8 cellular contexts compared by ENCODE assay signal in the genomic region with DNA sequence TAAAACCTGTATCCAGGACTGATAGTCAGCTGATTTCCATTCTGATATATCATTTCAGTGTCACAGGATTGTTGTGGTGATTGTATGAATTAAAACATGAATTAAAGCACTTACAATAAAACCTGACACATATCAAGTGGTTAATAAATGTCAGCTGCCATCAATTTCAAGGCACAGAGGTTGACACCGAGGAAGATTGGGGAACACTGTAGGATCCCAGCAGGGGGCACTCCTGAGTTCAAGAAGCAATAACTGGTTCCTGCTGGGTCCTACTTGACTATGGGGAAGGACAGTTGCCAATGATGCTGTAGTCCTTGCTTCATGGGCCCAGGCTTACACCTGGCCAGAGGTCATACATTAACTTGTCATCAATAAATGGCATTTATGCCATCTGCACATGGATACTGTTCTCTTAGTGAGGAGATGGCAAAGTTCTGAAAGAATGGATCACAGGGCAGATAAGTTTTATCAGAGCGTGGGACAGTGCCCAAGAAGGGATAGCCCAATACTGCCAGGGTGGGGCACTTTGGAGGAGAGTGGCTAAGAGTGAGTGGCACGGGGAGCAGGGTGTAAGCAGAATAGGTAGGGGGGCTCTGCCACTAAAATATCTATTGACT. TPM values are rescaled to one million over a fixed set of nuclear protein-coding genes. Genes with fewer than 3 reads are reported as not detected.
A peak's percentile ranks its signal among the peaks of the same experiment; 100 is the strongest.
DNase-seq lines count a peak whose midpoint lies in the region; ATAC-seq and TF ChIP-seq lines count a peak whose summit lies in the region.

No MANE protein-coding gene starts in this region.

- H3K27me3 ChIP-seq in cardiac muscle cell: no peaks in the 10 kb centered on the region
- H3K27me3 ChIP-seq in body of pancreas: peaks cover 0 to 3% of the 10 kb centered on the region in 2 donors
- H3K27me3 ChIP-seq in mesenchymal stem cell (ENCODE audit: control insufficient read depth in 1 of 2, insufficient read depth in 1 of 2, low read length in 2 of 2): no peaks in the 10 kb centered on the region

- TF ChIP-seq POLR2A in body of pancreas (IDR thresholded peaks at IDR 0.05): no peak

- H3K18ac ChIP-seq in mesenchymal stem cell (ENCODE audit: low read depth in 1 of 2, low read length in 2 of 2): no peak overlapping the region

- no peaks in the 10 kb centered on the region for H3K36me3 ChIP-seq in cardiac muscle cell
- H3K36me3 ChIP-seq in body of pancreas (replicated peaks in 1 of 2; ENCODE audit: insufficient read depth in 1 of 2, low read depth in 2 of 2): no peaks in the 10 kb centered on the region
- H3K36me3 ChIP-seq in mesenchymal stem cell (ENCODE audit: control insufficient read depth in 1 of 2, insufficient read depth in 2 of 2, low read depth in 1 of 2, low read length in 2 of 2): no peaks in the 10 kb centered on the region

- no peaks in the 10 kb centered on the region for H3K79me1 ChIP-seq in mesenchymal stem cell (replicated peaks; ENCODE audit: low read length, poor library complexity, severe bottlenecking)

- WGBS in body of pancreas, 2 donors: 65 to 66% methylated on average over 3 of the region's 3 CpGs
- 56% methylated on average over 3 of the region's 3 CpGs for WGBS in mesenchymal stem cell

- H2BK5ac ChIP-seq in mesenchymal stem cell (ENCODE audit: low read depth, low read length, poor library complexity, severe bottlenecking): no peak overlapping the region

- no peak overlapping the region for H3K9ac ChIP-seq in mesenchymal stem cell (ENCODE audit: low read length)

- H3K4me1 ChIP-seq in cardiac muscle cell (ENCODE audit: low read depth): no peaks in the 10 kb centered on the region
- H3K4me1 ChIP-seq in body of pancreas: peaks cover 5% of the 10 kb centered on the region
- peaks cover 6% of the 10 kb centered on the region for H3K4me1 ChIP-seq in mesenchymal stem cell (ENCODE audit: control insufficient read depth, insufficient read depth, low read depth, low read length)

- H2AK5ac ChIP-seq in mesenchymal stem cell (ENCODE audit: low read length, severe bottlenecking): peak overlapping the region; percentile 40

- H3K9me3 ChIP-seq in cardiac muscle cell (ENCODE audit: low read depth) (no peaks in the 10 kb centered on the region), body of pancreas (no peaks in the 10 kb centered on the region), mesenchymal stem cell (ENCODE audit: control insufficient read depth, low read length) (no peaks in the 10 kb centered on the region)

- H3K23ac ChIP-seq in mesenchymal stem cell (ENCODE audit: low read length in 2 of 2): no peak overlapping the region

- no peak overlapping the region for H2BK120ac ChIP-seq in mesenchymal stem cell (ENCODE audit: low read depth, low read length)

- intact Hi-C loops in Right ventricle myocardium inferior (cut with DNase I): loop anchor here (5.0 kb wide), 1 partner anchor 349 kb away; no protein-coding TSS in a partner anchor
- intact Hi-C loops in body of pancreas (cut with DNase I): no loop called here

- TF ChIP-seq CTCF in cardiac muscle cell (IDR thresholded peaks at IDR 0.05; ENCODE audit: low read depth, low read length) (peak; percentile 57), body of pancreas (IDR thresholded peaks at IDR 0.05) (peak in 6 of 7 experiments; percentile 22 to 52 (median 35))

- no peak overlapping the region for H3K4ac ChIP-seq in mesenchymal stem cell (ENCODE audit: low read depth in 1 of 2, low read length in 2 of 2)

- H2BK15ac ChIP-seq in mesenchymal stem cell (ENCODE audit: low read depth, poor library complexity, severe bottlenecking): no peak overlapping the region

- DNase-seq in cardiac muscle cell (ENCODE audit: low read depth in 1 of 2, low spot score in 1 of 2) (peak; percentile 42 to 44), Right ventricle myocardium inferior (ENCODE audit: missing footprints) (no peak), LoVo (ENCODE audit: low spot score) (peak; percentile 17), body of pancreas (peak; percentile 23 to 73 (median 52)), mesenchymal stem cell (peak; percentile 1), AG08396 (ENCODE audit: low spot score) (no peak)

- ATAC-seq in Right ventricle myocardium inferior (no peak), body of pancreas (peak; percentile 45), HG03039 (IDR thresholded peaks at IDR 0.05; ENCODE audit: unreplicated experiment) (no peak), HG03108 (IDR thresholded peaks at IDR 0.05; ENCODE audit: unreplicated experiment) (no peak)

- no peak overlapping the region for H2AFZ ChIP-seq in mesenchymal stem cell (ENCODE audit: low read depth, low read length)

- no peak overlapping the region for H3K4me2 ChIP-seq in mesenchymal stem cell (ENCODE audit: low read length, poor library complexity, severe bottlenecking)

- no peak overlapping the region for H3K14ac ChIP-seq in mesenchymal stem cell (ENCODE audit: low read length in 2 of 2)

- H4K91ac ChIP-seq in mesenchymal stem cell (ENCODE audit: low read length): no peak overlapping the region

- no peak overlapping the region for H3K27ac ChIP-seq in cardiac muscle cell
- peak overlapping the region in 2 of 4 donors; percentile 26 to 58 for H3K27ac ChIP-seq in body of pancreas
- no peak overlapping the region for H3K27ac ChIP-seq in mesenchymal stem cell (ENCODE audit: low read length, poor library complexity, severe bottlenecking)

- H3K4me3 ChIP-seq in cardiac muscle cell: no peak overlapping the region
- H3K4me3 ChIP-seq in body of pancreas: no peak overlapping the region
- no peak overlapping the region for H3K4me3 ChIP-seq in mesenchymal stem cell (ENCODE audit: insufficient read depth in 1 of 2, low read depth in 1 of 2, low read length in 2 of 2)

- no peak overlapping the region for H2BK12ac ChIP-seq in mesenchymal stem cell (ENCODE audit: low read length in 2 of 2)

- no peak overlapping the region for H4K8ac ChIP-seq in mesenchymal stem cell (ENCODE audit: low read length)

RNA-seq across cellular contexts. Expression of a gene that starts 24.1 kb away (rescaled TPM):
- 14.9 and 19.0 TPM in 2 replicates for total RNA-seq in cardiac muscle cell
- polyA plus RNA-seq in cardiac muscle cell: 11.2 and 14.2 TPM in 2 replicates
- 10.3 TPM for total RNA-seq in Right ventricle myocardium inferior
- 10 to 100 TPM in 1 of 2 donors, 1 to 10 TPM in 1; 6.3 to 10.1 TPM for total RNA-seq in body of pancreas
- polyA plus RNA-seq in mesenchymal stem cell (2013, experiment 1 of 2): 4.6 TPM
- polyA plus RNA-seq in mesenchymal stem cell (2013, experiment 2 of 2): 5.0 TPM

Comparison
In these comparisons a context has a peak if more than half of its experiments do, and no peak if none do; other contexts are left out.
1. DNase-seq: peak in cardiac muscle cell (2 of 2), LoVo (single experiment), body of pancreas (4 of 4) and mesenchymal stem cell (single experiment); none in Right ventricle myocardium inferior (single experiment) and AG08396 (single experiment).